Comparison of ENCODE assay signal across 8 cellular contexts in the genomic region with DNA sequence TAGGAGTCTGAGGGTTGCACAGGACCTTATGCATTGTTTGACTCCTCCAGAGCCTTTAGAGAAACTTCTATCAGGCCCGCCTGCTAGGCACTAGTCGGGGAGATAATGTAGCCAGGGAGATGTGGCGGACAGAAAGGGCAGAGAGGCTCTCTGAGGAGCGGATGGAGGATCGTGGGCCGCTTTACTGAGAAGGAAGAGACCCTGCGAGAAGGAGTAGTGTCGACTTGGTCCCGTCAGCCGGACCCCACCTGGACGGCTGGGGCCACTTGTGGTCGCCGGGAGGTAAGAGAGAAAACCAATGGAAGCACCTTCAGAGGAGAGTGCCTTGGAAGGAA. TPM values are rescaled to one million over a fixed set of nuclear protein-coding genes. Genes with fewer than 3 reads are reported as not detected.
DNase-seq lines count a peak whose midpoint lies in the region; ATAC-seq, FAIRE-seq and TF ChIP-seq lines count a peak whose summit lies in the region.

No MANE protein-coding gene starts in this region.

- peaks cover 11% of the 10 kb centered on the region for H3K36me3 Mint-ChIP-seq in T-cell

- TF ChIP-seq CTCF in heart right ventricle (IDR thresholded peaks at IDR 0.05), result no peak

- WGBS in heart right ventricle, 2 donors, result 0% methylated on average over 13 of the region's 13 CpGs
- 0 to 1% (median 1%) methylated on average over 13 of the region's 13 CpGs for WGBS in small intestine, 3 donors

- CTCF ChIA-PET in T-cell (lab: Charles Lee), result no interaction called here

- intact Hi-C loops in heart right ventricle (cut with DNase I), result loop anchor here in 1 of 10 donors (5.0 kb wide), 1 partner anchor 506 kb away; a partner anchor contains a TSS

- POLR2A ChIA-PET in T-cell (lab: Charles Lee), result no interaction called here

- H3K27me3 Mint-ChIP-seq in T-cell, result no peaks in the 10 kb centered on the region

- peak overlapping the region; percentile 98 to 100 (median 99) for H3K4me3 Mint-ChIP-seq in T-cell

- H3K4me3 ChIP-seq in heart right ventricle (peak overlapping the region; percentile 61 to 97 (median 86)), small intestine (ENCODE audit: low read depth in 1 of 2, low read length in 2 of 2) (peak overlapping the region; percentile 80 to 82)

- peaks cover 54 to 71% (median 58%) of the 10 kb centered on the region in 3 donors for H3K4me1 Mint-ChIP-seq in T-cell

- H3K4me1 ChIP-seq in heart right ventricle (peaks cover 15 to 67% (median 46%) of the 10 kb centered on the region in 9 donors), small intestine (ENCODE audit: control insufficient read depth in 2 of 2, insufficient read depth in 1 of 2, low read depth in 1 of 2, low read length in 1 of 2) (peaks cover 0 to 5% of the 10 kb centered on the region in 2 donors)

- H3K27me3 ChIP-seq in heart right ventricle, result no peaks in the 10 kb centered on the region
- H3K27me3 ChIP-seq in small intestine (ENCODE audit: control insufficient read depth in 2 of 2, insufficient read depth in 2 of 2, low read length in 2 of 2), result no peaks in the 10 kb centered on the region

- DNase-seq in T-cell (no peak), heart right ventricle (no peak), small intestine (no peak), SKM-1 (lab: John Stamatoyannopoulos, UW; ENCODE audit: unreplicated experiment) (no peak), HK-2 (ENCODE audit: unreplicated experiment) (no peak)
- no peak for DNase-seq in effector CD4-positive, alpha-beta T cell

- H3K27ac ChIP-seq in heart right ventricle, result peak overlapping the region; percentile 65 to 98 (median 94)
- H3K27ac ChIP-seq in small intestine (ENCODE audit: low read depth in 1 of 2, low read length in 1 of 2), result peak overlapping the region in 1 of 2 donors; percentile 96

- H3K27ac Mint-ChIP-seq in T-cell, result peak overlapping the region; percentile 99 to 100

- no peaks in the 10 kb centered on the region for H3K9me3 ChIP-seq in heart right ventricle
- no peaks in the 10 kb centered on the region for H3K9me3 ChIP-seq in small intestine (ENCODE audit: control insufficient read depth, low read depth)

- ATAC-seq in GM18498 (IDR thresholded peaks at IDR 0.05; ENCODE audit: unreplicated experiment) (peak; percentile 26), HG02623 (IDR thresholded peaks at IDR 0.05; ENCODE audit: unreplicated experiment) (peak; percentile 11), T-cell (replicated peaks in 1 of 4) (peak; percentile 16 to 38 (median 28)), heart right ventricle (peak in 1 of 8 donors; percentile 22)

- no peak for FAIRE-seq in small intestine (lab: Jason Lieb, UNC)

- no peaks in the 10 kb centered on the region for H3K9me3 Mint-ChIP-seq in T-cell

- H3K36me3 ChIP-seq in heart right ventricle, result peaks cover 0 to 35% (median 15%) of the 10 kb centered on the region in 9 donors
- peaks cover 2 to 6% of the 10 kb centered on the region in 2 donors for H3K36me3 ChIP-seq in small intestine (ENCODE audit: control insufficient read depth in 2 of 2, insufficient read depth in 2 of 2, low read length in 2 of 2)

RNA-seq across cellular contexts. Expression of a gene that starts 0.5 kb away (rescaled TPM):
- 10 to 100 TPM; 66.1 to 89.0 (median 85.7) TPM for total RNA-seq in T-cell
- total RNA-seq in heart right ventricle, result 100 to 1,000 TPM in 1 of 10 donors, 10 to 100 TPM in 9; 72.6 to 118 (median 82.2) TPM
- polyA plus RNA-seq in heart right ventricle, result 10 to 100 TPM; 73.3 to 94.7 TPM
- 10 to 100 TPM; 56.7 to 77.4 (median 69.4) TPM for polyA plus RNA-seq in small intestine

RNA-seq across cellular contexts. Expression of a gene that starts 29.6 kb away (rescaled TPM):
- total RNA-seq in T-cell (1 to 10 TPM; 3.4 to 8.0 (median 5.5) TPM), heart right ventricle (1 to 10 TPM in 1 of 10 donors, under 1 TPM in 9; 0.16 to 1.2 (median 0.26) TPM)
- polyA plus RNA-seq in heart right ventricle (1 to 10 TPM in 1 of 2 donors, under 1 TPM in 1; 0.17 to 2.0 TPM), small intestine (under 1 TPM in 1 of 3 donors, not detected in 2; 0.22 TPM)

RNA-seq across cellular contexts. Expression of a gene that starts 37.0 kb away (rescaled TPM):
- total RNA-seq in T-cell (under 1 TPM in 4 of 5 donors, not detected in 1; 0.32 to 0.65 (median 0.34) TPM), heart right ventricle (1 to 10 TPM in 2 of 10 donors, under 1 TPM in 8; 0.25 to 1.5 (median 0.78) TPM)
- polyA plus RNA-seq in heart right ventricle (under 1 TPM; 0.04 to 0.22 TPM), small intestine (under 1 TPM in 1 of 3 donors, not detected in 2; 0.37 TPM)

RNA-seq across cellular contexts. Expression of a gene that starts 55.0 kb away (rescaled TPM):
- 10 to 100 TPM in 4 of 5 donors, 1 to 10 TPM in 1; 7.4 to 18.0 (median 16.5) TPM for total RNA-seq in T-cell
- total RNA-seq in heart right ventricle, result 10 to 100 TPM; 16.8 to 26.2 (median 21.6) TPM
- 10 to 100 TPM; 13.4 to 37.5 TPM for polyA plus RNA-seq in heart right ventricle
- 1 to 10 TPM; 2.5 to 9.7 (median 3.2) TPM for polyA plus RNA-seq in small intestine
